8 cellular contexts compared by ENCODE assay signal in genomic region chr19:3154957-3155736, GRCh38. TPM values are rescaled to one million over a fixed set of nuclear protein-coding genes. Genes with fewer than 3 reads are reported as not detected.
DNase-seq lines count a peak whose midpoint lies in the region.

No MANE protein-coding gene starts in this region.

- peak overlapping the region; percentile 94 for H2BK120ac ChIP-seq in mesenchymal stem cell (ENCODE audit: low read depth, low read length)

- peak overlapping the region; percentile 95 to 97 for H3K18ac ChIP-seq in mesenchymal stem cell (ENCODE audit: low read depth in 1 of 2, low read length in 2 of 2)

- H2AK5ac ChIP-seq in mesenchymal stem cell (ENCODE audit: low read length, severe bottlenecking) = no peak overlapping the region

- no peaks in the 10 kb centered on the region for H3K36me3 ChIP-seq in mesenchymal stem cell (ENCODE audit: control insufficient read depth in 1 of 2, insufficient read depth in 2 of 2, low read depth in 1 of 2, low read length in 2 of 2)

- H3K79me1 ChIP-seq in mesenchymal stem cell (replicated peaks; ENCODE audit: low read length, poor library complexity, severe bottlenecking) = no peaks in the 10 kb centered on the region

- H3K27me3 ChIP-seq in mesenchymal stem cell (ENCODE audit: control insufficient read depth in 1 of 2, insufficient read depth in 1 of 2, low read length in 2 of 2) = peaks cover 0 to 9% of the 10 kb centered on the region in 2 experiments

- H3K23ac ChIP-seq in mesenchymal stem cell (ENCODE audit: low read length in 2 of 2) = no peak overlapping the region

- 49% methylated on average over 19 of the region's 21 CpGs for WGBS in mesenchymal stem cell

- peaks cover 10% of the 10 kb centered on the region for H3K4me1 ChIP-seq in mesenchymal stem cell (ENCODE audit: control insufficient read depth, insufficient read depth, low read depth, low read length)

- H3K4ac ChIP-seq in mesenchymal stem cell (ENCODE audit: low read depth in 1 of 2, low read length in 2 of 2) = peak overlapping the region; percentile 84 to 96

- peak overlapping the region; percentile 99 for H4K8ac ChIP-seq in mesenchymal stem cell (ENCODE audit: low read length)

- peak overlapping the region; percentile 41 for H3K4me3 ChIP-seq in Jurkat, Clone E6-1 (ENCODE audit: low read length)
- peak overlapping the region in 1 of 2 experiments; percentile 60 for H3K4me3 ChIP-seq in mesenchymal stem cell (ENCODE audit: insufficient read depth in 1 of 2, low read depth in 1 of 2, low read length in 2 of 2)

- peak overlapping the region; percentile 32 for H2AFZ ChIP-seq in mesenchymal stem cell (ENCODE audit: low read depth, low read length)

- H3K27ac ChIP-seq in mesenchymal stem cell (ENCODE audit: low read length, poor library complexity, severe bottlenecking) = peak overlapping the region; percentile 12

- H3K9me3 ChIP-seq in mesenchymal stem cell (ENCODE audit: control insufficient read depth, low read length) = no peaks in the 10 kb centered on the region

- DNase-seq in SIG-M5 treated with dmso at 0.1 percent for 504 hours (lab: John Stamatoyannopoulos, UW; ENCODE audit: unreplicated experiment) = peak; percentile 9
- DNase-seq in SIG-M5 (lab: John Stamatoyannopoulos, UW) = no peak
- peak; percentile 94 for DNase-seq in Jurkat, Clone E6-1 (ENCODE audit: low read depth, low spot score)
- peak; percentile 55 for DNase-seq in activated CD4-positive, CD25-positive, alpha-beta regulatory T cell treated with anti-CD3 and anti-CD28 coated beads, Interleukin-2, amount 50 U/mL, for 16 hours (ENCODE audit: low read depth, low spot score)
- DNase-seq in central memory CD4-positive, alpha-beta T cell = peak; percentile 90
- peak; percentile 100 for DNase-seq in mesenchymal stem cell
- DNase-seq in stimulated activated naive CD4-positive, alpha-beta T cell (lab: John Stamatoyannopoulos, UW) = peak; percentile 49 to 71 (median 61)
- no peak for DNase-seq in anterior cingulate cortex (lab: John Stamatoyannopoulos, UW)

- peak overlapping the region; percentile 91 for H2BK15ac ChIP-seq in mesenchymal stem cell (ENCODE audit: low read depth, poor library complexity, severe bottlenecking)

- H2BK5ac ChIP-seq in mesenchymal stem cell (ENCODE audit: low read depth, low read length, poor library complexity, severe bottlenecking) = no peak overlapping the region

- H3K4me2 ChIP-seq in mesenchymal stem cell (ENCODE audit: low read length, poor library complexity, severe bottlenecking) = no peak overlapping the region

- H3K14ac ChIP-seq in mesenchymal stem cell (ENCODE audit: low read length in 2 of 2) = peak overlapping the region in 1 of 2 experiments; percentile 75

- peak overlapping the region; percentile 85 for H3K9ac ChIP-seq in mesenchymal stem cell (ENCODE audit: low read length)

- H4K91ac ChIP-seq in mesenchymal stem cell (ENCODE audit: low read length) = peak overlapping the region; percentile 95

- peak overlapping the region; percentile 85 to 96 for H2BK12ac ChIP-seq in mesenchymal stem cell (ENCODE audit: low read length in 2 of 2)

RNA-seq across cellular contexts. Expression of gene GNA15, which starts 19.3 kb away (rescaled TPM):
- 53.0 TPM for polyA plus RNA-seq in Jurkat, Clone E6-1 (2012; ENCODE audit: insufficient read depth, insufficient read length)
- polyA plus RNA-seq in mesenchymal stem cell (2013, experiment 1 of 2) = 0.03 TPM
- polyA plus RNA-seq in mesenchymal stem cell (2013, experiment 2 of 2) = 0.03 TPM

RNA-seq across cellular contexts. Expression of gene S1PR4, which starts 23.4 kb away (rescaled TPM):
- polyA plus RNA-seq in Jurkat, Clone E6-1 (2012; ENCODE audit: insufficient read depth, insufficient read length) = not detected
- polyA plus RNA-seq in mesenchymal stem cell (2013, experiment 1 of 2) = not detected
- not detected for polyA plus RNA-seq in mesenchymal stem cell (2013, experiment 2 of 2)

RNA-seq across cellular contexts. Expression of gene NCLN, which starts 30.6 kb away (rescaled TPM):
- polyA plus RNA-seq in Jurkat, Clone E6-1 (2012; ENCODE audit: insufficient read depth, insufficient read length) = 65.8 TPM
- 45.9 TPM for polyA plus RNA-seq in mesenchymal stem cell (2013, experiment 1 of 2)
- 47.0 TPM for polyA plus RNA-seq in mesenchymal stem cell (2013, experiment 2 of 2)

Comparison
In these comparisons a context has a peak if more than half of its experiments do, and no peak if none do; other contexts are left out.
1. DNase-seq: peak in SIG-M5 treated with dmso at 0.1 percent for 504 hours (single experiment), Jurkat, Clone E6-1 (single experiment), activated CD4-positive, CD25-positive, alpha-beta regulatory T cell treated with anti-CD3 and anti-CD28 coated beads, Interleukin-2, amount 50 U/mL, for 16 hours (single experiment), central memory CD4-positive, alpha-beta T cell (single experiment), mesenchymal stem cell (single experiment) and stimulated activated naive CD4-positive, alpha-beta T cell (6 of 6); none in SIG-M5 (single experiment) and anterior cingulate cortex (0 of 58).